ENCODE assay signal across 20 cellular contexts in the genomic region with DNA sequence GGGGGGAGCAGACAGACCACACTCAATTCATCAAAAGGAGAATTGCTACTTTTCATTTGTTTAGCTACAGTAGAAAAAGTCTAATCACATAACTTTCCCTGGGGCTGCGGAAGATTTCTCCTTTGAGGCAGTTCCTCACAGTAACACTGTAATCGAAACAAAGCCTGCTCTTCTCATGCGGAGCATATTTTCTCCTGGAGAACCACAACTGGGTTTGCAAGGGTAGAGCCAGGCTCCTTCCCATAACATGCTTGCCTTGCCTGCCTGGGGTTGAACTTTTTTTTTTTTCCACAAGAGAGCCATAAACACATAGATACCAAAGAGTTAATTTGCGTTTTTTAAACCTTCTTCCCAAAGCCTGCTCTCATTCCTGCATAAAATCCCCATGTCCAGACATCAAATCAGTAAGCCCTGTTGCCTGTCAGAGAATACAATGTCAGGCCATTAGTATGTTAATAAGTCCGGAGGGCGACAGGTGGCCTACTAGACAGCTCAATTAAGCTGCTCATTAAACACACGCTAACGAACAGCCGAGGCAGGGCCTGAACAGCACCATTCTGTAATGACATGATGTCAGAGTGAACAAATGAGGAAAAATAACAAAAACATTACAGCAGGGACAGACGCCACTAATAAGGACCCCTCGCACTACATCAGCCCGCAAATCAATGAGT.
"Had no signal": no experiment of that assay in that cellular context is flagged by ENCODE, and none has a peak within 500 bp of the region (broad histone marks: within the 10 kb centered on the region; RNA-seq: fewer than 3 reads in every experiment).

No MANE protein-coding gene starts in this region.

- H3K27ac Mint-ChIP-seq: activated CD4-positive, alpha-beta T cell treated with anti-CD3 and anti-CD28 coated beads for 36 hours; activated CD8-positive, alpha-beta T cell treated with anti-CD3 and anti-CD28 coated beads for 36 hours; activated naive CD4-positive, alpha-beta T cell treated with anti-CD3 and anti-CD28 coated beads for 36 hours; mesothelial cell of epicardium; stimulated activated naive B cell treated with anti-CD40 and anti-IgM and Interleukin-4, amounts not matched to agents 10 μg/mL and 1 μg/mL and 100 μg/mL, for 72 hours; T-helper 2 cell treated with Interferon-gamma antibody and Interleukin-4, amounts not matched to agents 5 μg/mL and 100 μg/mL, for 36 hours had no signal

- H3K27ac ChIP-seq: coronary artery, epithelial cell of prostate, gastroesophageal sphincter, neutrophil, right lobe of liver, spleen, transverse colon had no signal

- H3K36me3 Mint-ChIP-seq: mesothelial cell of epicardium; stimulated activated naive B cell treated with anti-CD40 and anti-IgM and Interleukin-4, amounts not matched to agents 10 μg/mL and 1 μg/mL and 100 μg/mL, for 72 hours had no signal

- DNase-seq: activated CD4-positive, alpha-beta T cell treated with anti-CD3 and anti-CD28 coated beads for 36 hours; activated CD8-positive, alpha-beta T cell treated with anti-CD3 and anti-CD28 coated beads for 36 hours; activated naive CD4-positive, alpha-beta T cell treated with anti-CD3 and anti-CD28 coated beads for 36 hours; central memory CD4-positive, alpha-beta T cell; effector CD8-positive, alpha-beta T cell; hippocampal formation; kidney glomerular epithelial cell; posterior cingulate gyrus; right lobe of liver; spleen; stimulated activated CD4-positive, alpha-beta T cell treated with anti-CD3 and anti-CD28 coated beads, Interleukin-2, amount 100 ng/mL, for 24 hours; stimulated activated naive B cell treated with anti-CD40 and anti-IgM and Interleukin-4, amounts not matched to agents 10 μg/mL and 1 μg/mL and 100 μg/mL, for 72 hours; substantia nigra; transverse colon had no signal

- H3K9me3 ChIP-seq: neutrophil, right lobe of liver, transverse colon had no signal

- H3K4me1 Mint-ChIP-seq: mesothelial cell of epicardium had no signal

- H3K4me1 ChIP-seq: gastroesophageal sphincter, right lobe of liver had no signal

- H3K4me3 ChIP-seq: coronary artery, gastroesophageal sphincter, right lobe of liver, spleen, transverse colon had no signal

- H3K4me3 Mint-ChIP-seq: activated CD4-positive, alpha-beta T cell treated with anti-CD3 and anti-CD28 coated beads for 36 hours; activated CD8-positive, alpha-beta T cell treated with anti-CD3 and anti-CD28 coated beads for 36 hours; activated naive CD4-positive, alpha-beta T cell treated with anti-CD3 and anti-CD28 coated beads for 36 hours; mesothelial cell of epicardium; stimulated activated naive B cell treated with anti-CD40 and anti-IgM and Interleukin-4, amounts not matched to agents 10 μg/mL and 1 μg/mL and 100 μg/mL, for 72 hours; T-helper 2 cell treated with Interferon-gamma antibody and Interleukin-4, amounts not matched to agents 5 μg/mL and 100 μg/mL, for 36 hours had no signal

- H3K27me3 ChIP-seq: right lobe of liver, transverse colon had no signal

- H3K27me3 Mint-ChIP-seq: activated CD4-positive, alpha-beta T cell treated with anti-CD3 and anti-CD28 coated beads for 36 hours; activated CD8-positive, alpha-beta T cell treated with anti-CD3 and anti-CD28 coated beads for 36 hours had no signal

- H3K9me3 Mint-ChIP-seq: activated CD8-positive, alpha-beta T cell treated with anti-CD3 and anti-CD28 coated beads for 36 hours; activated naive CD4-positive, alpha-beta T cell treated with anti-CD3 and anti-CD28 coated beads for 36 hours; stimulated activated naive B cell treated with anti-CD40 and anti-IgM and Interleukin-4, amounts not matched to agents 10 μg/mL and 1 μg/mL and 100 μg/mL, for 72 hours had no signal

- ATAC-seq: activated CD4-positive, alpha-beta T cell treated with anti-CD3 and anti-CD28 coated beads for 36 hours; activated CD8-positive, alpha-beta T cell treated with anti-CD3 and anti-CD28 coated beads for 36 hours; gastroesophageal sphincter; stimulated activated naive B cell treated with anti-CD40 and anti-IgM and Interleukin-4, amounts not matched to agents 10 μg/mL and 1 μg/mL and 100 μg/mL, for 72 hours had no signal

- H3K36me3 ChIP-seq: gastroesophageal sphincter, neutrophil, right lobe of liver, spleen, transverse colon had no signal
